Comparison of ENCODE assay signal across 27 cellular contexts in genomic region chr4:139535852-139536234, GRCh38. TPM values are rescaled to one million over a fixed set of nuclear protein-coding genes. Genes with fewer than 3 reads are reported as not detected.
DNase-seq lines count a peak whose midpoint lies in the region; ATAC-seq, FAIRE-seq and TF ChIP-seq lines count a peak whose summit lies in the region.
"Had no signal": no experiment of that assay in that cellular context is flagged by ENCODE, and none has a peak within 500 bp of the region (broad histone marks: within the 10 kb centered on the region; RNA-seq: fewer than 3 reads in every experiment).

No MANE protein-coding gene starts in this region.

- H2AFZ ChIP-seq in PC-3 (ENCODE audit: low read length) (no peak overlapping the region), H1 (ENCODE audit: low read length) (no peak overlapping the region)
- H2AFZ ChIP-seq: hepatocyte had no signal

- H3K23ac ChIP-seq in H1 (ENCODE audit: insufficient read length) = no peak overlapping the region

- H3K14ac ChIP-seq in H1 (ENCODE audit: insufficient read length) = no peak overlapping the region

- no peaks in the 10 kb centered on the region for H3K23me2 ChIP-seq in H1 (ENCODE audit: low read depth, low read length)

- H4K20me1 ChIP-seq in PC-3 (ENCODE audit: low read length) = no peaks in the 10 kb centered on the region
- peaks cover 0 to 2% of the 10 kb centered on the region in 2 experiments for H4K20me1 ChIP-seq in H1 (replicated peaks in 1 of 2; ENCODE audit: control insufficient read depth in 1 of 2, insufficient read depth in 2 of 2, low read length in 2 of 2)

- no peak overlapping the region for H3K4me2 ChIP-seq in PC-3 (ENCODE audit: low read length)
- no peak overlapping the region for H3K4me2 ChIP-seq in H1 (ENCODE audit: insufficient read depth in 1 of 2, low read depth in 2 of 2, low read length in 2 of 2)
- H3K4me2 ChIP-seq: hepatocyte had no signal

- no peak for TF ChIP-seq POLR2A in H1 (IDR thresholded peaks at IDR 0.05; ENCODE audit: control extremely low read depth in 1 of 2, low read depth in 2 of 2, low read length in 2 of 2)

- H3K27ac ChIP-seq in PC-3 (ENCODE audit: low read length) (no peak overlapping the region), H1 (ENCODE audit: low read depth, low read length) (no peak overlapping the region), pancreas (peak overlapping the region in 3 of 4 donors; percentile 9 to 37 (median 12)), tibial artery (peak overlapping the region; percentile 41 to 72), upper lobe of right lung (no peak overlapping the region)
- H3K27ac ChIP-seq: gastroesophageal sphincter, hepatocyte had no signal

- no peak overlapping the region for H2BK120ac ChIP-seq in H1 (replicated peaks; ENCODE audit: low read depth, low read length)

- no peak overlapping the region for H3K56ac ChIP-seq in H1 (replicated peaks; ENCODE audit: insufficient read length, low read depth, low read length)

- FAIRE-seq in H1 (lab: Jason Lieb, UNC) (no peak), pancreas (lab: Jason Lieb, UNC) (no peak)

- no peak for DNase-seq in PC-3
- no peak for DNase-seq in H1 (ENCODE audit: low read depth in 1 of 2, low spot score in 2 of 2)
- no peak for DNase-seq in pancreas
- no peak for DNase-seq in tibial artery
- DNase-seq in upper lobe of right lung = no peak
- DNase-seq: activated CD4-positive, alpha-beta T cell treated with anti-CD3 and anti-CD28 coated beads for 1 hour; activated CD8-positive, alpha-beta memory T cell treated with anti-CD3 and anti-CD28 coated beads, Interleukin-2, amount 50 U/mL, for 48 hours; activated CD8-positive, alpha-beta T cell treated with anti-CD3 and anti-CD28 coated beads for 36 hours; activated naive CD4-positive, alpha-beta T cell treated with anti-CD3 and anti-CD28 coated beads for 36 hours; cerebellar nuclear complex; DMS79 treated with DMSO at 0.1 percent for 48 hours; GF-D8; kidney glomerular epithelial cell; NCI-H1105 treated with DMSO at 0.1 percent for 48 hours; NCI-H187 treated with DMSO at 0.1 percent for 48 hours; NCI-H2171 treated with DMSO at 0.1 percent for 48 hours; NCI-H524; stimulated activated CD4-positive, alpha-beta T cell treated with anti-CD3 and anti-CD28 coated beads, Interleukin-2, amount 100 ng/mL, for 24 hours; stimulated activated naive CD8-positive, alpha-beta T cell treated with anti-CD3 and anti-CD28 coated beads, Interleukin-15, Interleukin-2, amounts not matched to agents 100 U/mL and 50 U/mL, for 24 hours had no signal

- intact Hi-C loops in PC-3 (cut with micrococcal nuclease) (no loop called here), pancreas (cut with DNase I) (no loop called here), tibial artery (cut with DNase I; ENCODE audit: low total_unique reads) (no loop called here), upper lobe of right lung (cut with DNase I) (no loop called here)

- TF ChIP-seq EP300 in H1 (IDR thresholded peaks at IDR 0.05; ENCODE audit: borderline replicate concordance in 1 of 2, low read depth in 2 of 2, low read length in 2 of 2) = no peak

- TF ChIP-seq RAD21 in H1 (IDR thresholded peaks at IDR 0.05 in 1 of 2, conservative IDR thresholded peaks at IDR 0.05 in 1 of 2; ENCODE audit: low read depth in 2 of 2, low read length in 2 of 2) = no peak

- H3K36me3 ChIP-seq in PC-3 (ENCODE audit: low read depth, low read length) (peaks cover 12% of the 10 kb centered on the region; the same call in 1 of the 2 replicates), H1 (ENCODE audit: control insufficient read depth in 2 of 4, insufficient read depth in 4 of 4, low read length in 3 of 4) (no peaks in the 10 kb centered on the region), pancreas (no peaks in the 10 kb centered on the region), tibial artery (peaks cover 11 to 21% (median 11%) of the 10 kb centered on the region in 3 donors), upper lobe of right lung (peaks cover 24% of the 10 kb centered on the region)

- no peak overlapping the region for H3K18ac ChIP-seq in H1 (ENCODE audit: extremely low read depth, low read length)

- no peak overlapping the region for H2BK5ac ChIP-seq in H1 (ENCODE audit: low read depth, low read length)

- peak; percentile 20; the same call in 1 of the 2 replicates for ATAC-seq in PC-3
- peak; percentile 68 to 77 (median 72) for ATAC-seq in pancreas
- no peak for ATAC-seq in GM18867 (IDR thresholded peaks at IDR 0.05; ENCODE audit: unreplicated experiment)
- no peak for ATAC-seq in GM18907 (IDR thresholded peaks at IDR 0.05; ENCODE audit: unreplicated experiment)
- no peak for ATAC-seq in upper lobe of right lung
- ATAC-seq: activated CD8-positive, alpha-beta T cell treated with anti-CD3 and anti-CD28 coated beads for 36 hours; gastroesophageal sphincter; natural killer cell treated with Interleukin-12 subunit alpha and Interleukin-12 subunit beta and Interleukin-15 and Interleukin-18, amount 100 ng/mL, for 72 hours; Right ventricle myocardium inferior; stimulated activated naive CD8-positive, alpha-beta T cell treated with anti-CD3 and anti-CD28 coated beads, Interleukin-15, Interleukin-2, amounts not matched to agents 100 U/mL and 50 U/mL, for 24 hours had no signal

- CTCF ChIA-PET in PC-3 (lab: Charles Lee) (no interaction called here), H1 (lab: Charles Lee; ENCODE audit: partially characterized antibody) (interaction anchor here (0.8 to 6.4 kb wide), 4 partner anchors 11 to 116 kb away, joined by 3 to 40 read pairs (median 5); no protein-coding TSS in a partner anchor)

- H2BK15ac ChIP-seq in H1 (ENCODE audit: low read length) = 0 out of 2 replicates have a peak overlapping the region, but pooled peaks have one; percentile 8

- no peak overlapping the region for H2BK20ac ChIP-seq in H1 (ENCODE audit: low read length)

- no peak for TF ChIP-seq CTCF in PC-3 (conservative IDR thresholded peaks at IDR 0.05; ENCODE audit: low read depth, low read length)
- no peak for TF ChIP-seq CTCF in H1 (IDR thresholded peaks at IDR 0.05; ENCODE audit: control extremely low read depth in 1 of 3, insufficient read depth in 1 of 3, low read depth in 1 of 3, low read length in 3 of 3)
- TF ChIP-seq CTCF in pancreas (IDR thresholded peaks at IDR 0.05) = no peak
- TF ChIP-seq CTCF in tibial artery (IDR thresholded peaks at IDR 0.05) = no peak
- TF ChIP-seq CTCF in upper lobe of right lung (IDR thresholded peaks at IDR 0.05) = no peak

- H3K9me2 ChIP-seq in PC-3 (replicated peaks; ENCODE audit: low read length) = no peaks in the 10 kb centered on the region

- H3K4me1 ChIP-seq in PC-3 (ENCODE audit: insufficient read depth, low read length) (no peaks in the 10 kb centered on the region), H1 (replicated peaks in 1 of 4; ENCODE audit: control insufficient read depth in 3 of 4, insufficient read depth in 4 of 4, low read length in 3 of 4) (no peaks in the 10 kb centered on the region), pancreas (peaks cover 8 to 19% (median 10%) of the 10 kb centered on the region in 3 donors), tibial artery (peaks cover 0 to 44% (median 8%) of the 10 kb centered on the region in 4 donors), upper lobe of right lung (peaks cover 8% of the 10 kb centered on the region)

- H4K8ac ChIP-seq in H1 (ENCODE audit: extremely low read depth, insufficient read depth, low read length) = no peak overlapping the region

- no peaks in the 10 kb centered on the region for H3K79me1 ChIP-seq in H1 (ENCODE audit: low read depth, low read length)

- H4K91ac ChIP-seq in H1 (replicated peaks; ENCODE audit: insufficient read length, low read length) = no peak overlapping the region

- H3K9ac ChIP-seq in PC-3 (ENCODE audit: low read length) (no peak overlapping the region), H1 (replicated peaks in 1 of 4; ENCODE audit: extremely low read depth in 1 of 4, low read depth in 3 of 4, low read length in 3 of 4) (no peak overlapping the region)

- 88% methylated on average over 5 of the region's 5 CpGs; no CpG with 5 or more reads in 1 of the 2 experiments for WGBS in H1 (ENCODE audit: extremely low coverage in 1 of 2, insufficient coverage in 1 of 2, insufficient read length in 1 of 2, insufficient replicate concordance in 2 of 2, low coverage in 1 of 2, low lambda C conversion rate in 2 of 2, missing lambda C conversion rate in 1 of 2), 2 experiments
- WGBS in pancreas, 2 donors = 67 to 68% methylated on average over 5 of the region's 5 CpGs

- peaks cover 16% of the 10 kb centered on the region for H3K79me2 ChIP-seq in PC-3 (ENCODE audit: low read length)
- H3K79me2 ChIP-seq in H1 (ENCODE audit: control insufficient read depth in 1 of 2, insufficient read depth in 2 of 2, low read length in 2 of 2) = no peaks in the 10 kb centered on the region

- H2AK5ac ChIP-seq in H1 (ENCODE audit: low read depth, low read length) = no peak overlapping the region

- H3K9me3 ChIP-seq in PC-3 (ENCODE audit: low read length) (no peaks in the 10 kb centered on the region), H1 (ENCODE audit: insufficient read depth in 2 of 2, low read depth in 1 of 2, low read length in 1 of 2) (no peaks in the 10 kb centered on the region), pancreas (no peaks in the 10 kb centered on the region), tibial artery (no peaks in the 10 kb centered on the region), upper lobe of right lung (no peaks in the 10 kb centered on the region)
- H3K9me3 ChIP-seq: body of pancreas, gastroesophageal sphincter, tibial nerve had no signal

- POLR2A ChIA-PET in PC-3 (lab: Charles Lee; ENCODE audit: unreplicated experiment) = no interaction called here
- POLR2A ChIA-PET in H1 (lab: Charles Lee; ENCODE audit: partially characterized antibody) = no interaction called here

- H3F3A ChIP-seq in PC-3 (ENCODE audit: low read length, unreplicated experiment) = no peaks in the 10 kb centered on the region

- BruUV-seq in PC-3 (replicated peaks; lab: Mats Ljungman, UMichigan) = no TSS peak

- no peak overlapping the region for H3K4me3 ChIP-seq in PC-3 (ENCODE audit: low read length)
- H3K4me3 ChIP-seq in H1 (ENCODE audit: extremely low read depth in 1 of 4, insufficient read depth in 2 of 4, low read depth in 3 of 4, low read length in 4 of 4) = no peak overlapping the region
- H3K4me3 ChIP-seq in pancreas = no peak overlapping the region
- no peak overlapping the region for H3K4me3 ChIP-seq in tibial artery
- no peak overlapping the region for H3K4me3 ChIP-seq in upper lobe of right lung
- H3K4me3 ChIP-seq: body of pancreas, gastroesophageal sphincter, hepatocyte, tibial nerve had no signal

- no peaks in the 10 kb centered on the region for H3K27me3 ChIP-seq in PC-3 (ENCODE audit: low read length)
- H3K27me3 ChIP-seq in H1 (replicated peaks in 1 of 4; ENCODE audit: control insufficient read depth in 3 of 4, extremely low read depth in 1 of 4, insufficient read depth in 3 of 4, low read length in 3 of 4) = no peaks in the 10 kb centered on the region
- no peaks in the 10 kb centered on the region for H3K27me3 ChIP-seq in pancreas
- no peaks in the 10 kb centered on the region for H3K27me3 ChIP-seq in tibial artery
- no peaks in the 10 kb centered on the region for H3K27me3 ChIP-seq in upper lobe of right lung
- H3K27me3 ChIP-seq: body of pancreas, gastroesophageal sphincter, hepatocyte, tibial nerve had no signal

- H4K5ac ChIP-seq in H1 (ENCODE audit: insufficient read length, low read depth, low read length) = no peak overlapping the region

- H3K4ac ChIP-seq in H1 (replicated peaks; ENCODE audit: insufficient read length, low read depth, low read length) = no peak overlapping the region

- no peak overlapping the region for H2BK12ac ChIP-seq in H1 (ENCODE audit: low read depth, low read length)

RNA-seq across cellular contexts. Expression of gene SETD7, which starts 20.2 kb away (rescaled TPM):
- 29.6 and 31.4 TPM in 2 replicates for total RNA-seq in PC-3 (2014; rRNA removed)
- total RNA-seq in H1 (2021; fragmentation: NEBNext Ultra II Directional; extraction: Animal tissue kit (Norgen Biotek cat#: 25700)) = 3.4 and 4.6 TPM in 2 replicates
- polyA plus RNA-seq in H1 (2011; rRNA removed) = 1.3 and 1.5 TPM in 2 replicates
- 1.4 TPM for polyA plus RNA-seq in H1 (2011; cell fraction: cytosol; rRNA removed)
- 1.3 TPM for polyA plus RNA-seq in H1 (2011; cell fraction: nucleus; rRNA removed)
- 1.5 to 2.1 TPM (median 1.9 TPM) in 4 replicates for polyA plus RNA-seq in H1 (2012, experiment 1 of 2)
- polyA plus RNA-seq in H1 (2012, experiment 2 of 2) = 0.20 TPM
- polyA plus RNA-seq in H1 (2013, experiment 1 of 2) = 2.1 TPM
- polyA plus RNA-seq in H1 (2013, experiment 2 of 2) = 1.7 TPM
- 3.1 and 4.5 TPM in 2 replicates for polyA minus RNA-seq in H1 (2011; rRNA and poly(A)+ RNA removed)
- polyA minus RNA-seq in H1 (2011; cell fraction: cytosol; rRNA and poly(A)+ RNA removed) = 1.5 TPM
- polyA minus RNA-seq in H1 (2011; cell fraction: nucleus; rRNA and poly(A)+ RNA removed) = 3.1 TPM
- 10 to 100 TPM; 14.5 to 25.1 (median 18.3) TPM for total RNA-seq in pancreas
- polyA plus RNA-seq in pancreas = 1 to 10 TPM; 7.1 to 7.3 TPM
- 44.9 TPM for total RNA-seq in upper lobe of right lung

Comparison
In these comparisons a context has a peak if more than half of its experiments do, and no peak if none do; other contexts are left out.
1. ATAC-seq: peak in PC-3 (single experiment) and pancreas (4 of 4); none in GM18867 (single experiment), GM18907 (single experiment) and upper lobe of right lung (single experiment).
2. H3K27ac ChIP-seq: peak in pancreas (3 of 4) and tibial artery (2 of 2); none in PC-3 (single experiment), H1 (single experiment) and upper lobe of right lung (single experiment).